Comparison of ENCODE assay signal across 9 cellular contexts in the genomic region with DNA sequence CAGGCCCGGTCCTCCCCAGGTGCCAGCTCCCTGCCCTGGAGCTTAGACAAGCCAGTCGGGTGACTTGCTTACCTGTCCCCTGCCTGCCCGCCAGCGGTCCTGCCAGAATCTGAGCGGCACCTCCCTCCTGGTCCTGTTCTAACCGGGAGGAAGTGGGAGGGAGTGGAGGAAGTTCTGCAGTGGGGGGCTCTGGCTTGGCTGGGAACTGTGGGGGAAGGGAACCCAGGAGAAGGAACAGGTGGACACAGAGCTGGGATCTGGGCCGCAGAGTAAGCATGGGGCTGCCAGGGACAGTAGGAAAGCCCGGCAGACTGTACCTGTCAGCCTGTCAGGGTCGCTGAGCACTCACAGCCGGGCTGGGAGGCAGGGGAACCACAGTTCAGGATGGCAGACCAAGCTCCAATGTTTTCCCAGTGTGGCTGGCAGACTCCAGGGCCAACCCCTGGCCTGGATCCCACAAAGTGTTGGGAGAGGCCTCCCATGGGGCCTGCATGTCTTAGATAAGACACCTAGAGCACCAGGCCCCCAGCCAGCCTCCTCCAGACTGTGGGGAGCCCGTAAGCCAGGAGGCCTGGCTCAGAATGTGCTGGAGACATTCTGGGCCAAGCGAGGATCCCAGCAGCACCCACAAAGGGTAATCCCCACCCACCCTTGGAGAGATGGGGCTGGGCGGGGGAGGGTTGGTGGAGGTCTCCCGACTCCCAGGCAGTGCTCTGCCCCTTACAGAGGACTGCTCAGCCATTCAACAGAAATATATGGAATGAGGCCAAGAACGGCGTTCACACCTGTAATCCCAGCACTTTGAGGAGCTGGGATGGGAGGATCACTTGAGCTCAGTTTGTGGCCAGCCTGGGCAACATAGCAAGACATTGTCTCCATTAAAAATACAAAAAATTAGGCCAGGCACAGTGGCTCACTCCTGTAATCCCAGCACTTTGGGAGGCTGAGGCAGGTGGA. TPM values are rescaled to one million over a fixed set of nuclear protein-coding genes. Genes with fewer than 3 reads are reported as not detected.
DNase-seq lines count a peak whose midpoint lies in the region; ATAC-seq, FAIRE-seq and TF ChIP-seq lines count a peak whose summit lies in the region.
"Had no signal": no experiment of that assay in that cellular context is flagged by ENCODE, and none has a peak within 500 bp of the region (broad histone marks: within the 10 kb centered on the region; RNA-seq: fewer than 3 reads in every experiment).

No MANE protein-coding gene starts in this region.

- H3K9me1 ChIP-seq in endothelial cell of umbilical vein (replicated peaks; ENCODE audit: control insufficient read depth, extremely low read depth, insufficient read depth, low read length), result no peaks in the 10 kb centered on the region

- no peaks in the 10 kb centered on the region for H3K27me3 Mint-ChIP-seq in naive thymus-derived CD8-positive, alpha-beta T cell

- no peak for TF ChIP-seq CTCF in endothelial cell of umbilical vein (IDR thresholded peaks at IDR 0.05; ENCODE audit: extremely low read depth in 1 of 2, insufficient read depth in 1 of 2, low read depth in 1 of 2, low read length in 2 of 2)

- peak overlapping the region; percentile 3 for H3K27ac ChIP-seq in endothelial cell of umbilical vein (ENCODE audit: insufficient read depth, low read depth, low read length)

- H3K27me3 ChIP-seq in MG63, result no peaks in the 10 kb centered on the region
- no peaks in the 10 kb centered on the region for H3K27me3 ChIP-seq in endothelial cell of umbilical vein (ENCODE audit: control insufficient read depth in 2 of 2, insufficient read depth in 2 of 2, low read length in 2 of 2)

- H3K4me3 ChIP-seq in MG63, result 0 out of 2 replicates have a peak overlapping the region, but pooled peaks have one; percentile 12
- H3K4me3 ChIP-seq in endothelial cell of umbilical vein (replicated peaks in 1 of 3; ENCODE audit: insufficient read depth in 1 of 3, low read depth in 1 of 3, low read length in 3 of 3), result no peak overlapping the region

- H3K4me2 ChIP-seq in endothelial cell of umbilical vein (ENCODE audit: insufficient read depth, low read length), result peak overlapping the region; percentile 40

- peak; percentile 22 for DNase-seq in AG08395 (ENCODE audit: low spot score)
- DNase-seq in MG63, result peak; percentile 80
- peak; percentile 42 for DNase-seq in endothelial cell of umbilical vein (ENCODE audit: low read depth, low spot score)
- DNase-seq in naive thymus-derived CD8-positive, alpha-beta T cell, result no peak
- DNase-seq in GOT3 (lab: John Stamatoyannopoulos, UW), result no peak
- DNase-seq in SW 1271 (lab: John Stamatoyannopoulos, UW), result no peak
- DNase-seq: activated CD4-positive, CD25-positive, alpha-beta regulatory T cell had no signal

- peaks cover 42% of the 10 kb centered on the region for H3K4me1 ChIP-seq in endothelial cell of umbilical vein (ENCODE audit: control insufficient read depth, extremely low read depth, insufficient read depth, low read length)

- intact Hi-C loops in endothelial cell of umbilical vein (cut with micrococcal nuclease), result no loop called here

- H3K4me1 Mint-ChIP-seq in naive thymus-derived CD8-positive, alpha-beta T cell, result peaks cover 20 to 56% (median 50%) of the 10 kb centered on the region in 4 donors

- H3K9me3 Mint-ChIP-seq in naive thymus-derived CD8-positive, alpha-beta T cell, result no peaks in the 10 kb centered on the region

- H3K27ac Mint-ChIP-seq in naive thymus-derived CD8-positive, alpha-beta T cell, result peak overlapping the region in 5 of 10 donors; percentile 32 to 93 (median 88)

- no peaks in the 10 kb centered on the region for H3K9me3 ChIP-seq in MG63
- no peaks in the 10 kb centered on the region for H3K9me3 ChIP-seq in endothelial cell of umbilical vein (replicated peaks; ENCODE audit: control insufficient read depth, insufficient read depth, low read length)

- no peaks in the 10 kb centered on the region for H4K20me1 ChIP-seq in endothelial cell of umbilical vein (replicated peaks; ENCODE audit: control insufficient read depth, extremely low read depth, insufficient read depth, low read length)

- CTCF ChIA-PET in endothelial cell of umbilical vein (lab: Charles Lee), result interaction anchor here (0.8 to 1.9 kb wide), 3 partner anchors 8 to 26 kb away, joined by 3 to 6 read pairs (median 3); no protein-coding TSS in a partner anchor

- no peak overlapping the region for H3K9ac ChIP-seq in endothelial cell of umbilical vein (replicated peaks; ENCODE audit: extremely low read depth, insufficient read depth, low read length)

- peaks cover 63% of the 10 kb centered on the region for H3K79me2 ChIP-seq in endothelial cell of umbilical vein (ENCODE audit: control insufficient read depth, insufficient read depth, low read length)

- ATAC-seq in naive thymus-derived CD8-positive, alpha-beta T cell, result no peak
- ATAC-seq in GM18909 (IDR thresholded peaks at IDR 0.05; ENCODE audit: poor library complexity, unreplicated experiment) (no peak), GM21381 (IDR thresholded peaks at IDR 0.05; ENCODE audit: unreplicated experiment) (no peak)

- dilution Hi-C loops in endothelial cell of umbilical vein (cut with MboI; ENCODE audit: extremely low pct_ligation_motif_present, low sequenced_read_pairs), result no loop called here

- H2AFZ ChIP-seq in endothelial cell of umbilical vein (ENCODE audit: low read depth, low read length), result no peak overlapping the region

- POLR2A ChIA-PET in endothelial cell of umbilical vein (lab: Charles Lee), result interaction anchor here (0.6 kb wide), 1 partner anchor 12 kb away, joined by 3 read pairs; no protein-coding TSS in a partner anchor
- POLR2A ChIA-PET in naive thymus-derived CD8-positive, alpha-beta T cell (lab: Charles Lee), result interaction anchor here (0.6 to 6.2 kb wide), 2 partner anchors 32 to 49 kb away, joined by 4 to 54 read pairs; a partner anchor contains a TSS

- H3K36me3 ChIP-seq in MG63 (peaks cover 15% of the 10 kb centered on the region), endothelial cell of umbilical vein (ENCODE audit: control insufficient read depth in 2 of 2, extremely low read depth in 1 of 2, insufficient read depth in 2 of 2, low read length in 2 of 2) (no peaks in the 10 kb centered on the region)

- H3K4me3 Mint-ChIP-seq in naive thymus-derived CD8-positive, alpha-beta T cell, result peak overlapping the region in 9 of 10 donors; percentile 81 to 100 (median 97)

- no peak for FAIRE-seq in endothelial cell of umbilical vein (lab: Jason Lieb, UNC)

- no peak for TF ChIP-seq POLR2A in endothelial cell of umbilical vein (IDR thresholded peaks at IDR 0.05; ENCODE audit: low read depth, low read length)

- H3K36me3 Mint-ChIP-seq in naive thymus-derived CD8-positive, alpha-beta T cell, result no peaks in the 10 kb centered on the region

- no TSS peak for BruUV-seq in endothelial cell of umbilical vein (replicated peaks; lab: Mats Ljungman, UMichigan)

TF ChIP-seq in endothelial cell of umbilical vein, 7 proteins besides CTCF, POLR2A, EP300 and RAD21 (continues in another document):
- TF ChIP-seq, protein P1, sequence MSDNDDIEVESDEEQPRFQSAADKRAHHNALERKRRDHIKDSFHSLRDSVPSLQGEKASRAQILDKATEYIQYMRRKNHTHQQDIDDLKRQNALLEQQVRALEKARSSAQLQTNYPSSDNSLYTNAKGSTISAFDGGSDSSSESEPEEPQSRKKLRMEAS (IDR thresholded peaks at IDR 0.05; ENCODE audit: insufficient read depth, insufficient read length), result no peak
- TF ChIP-seq GATA2 (IDR thresholded peaks at IDR 0.05; ENCODE audit: insufficient read depth, insufficient read length, low read depth, low read length), result no peak
- no peak for TF ChIP-seq POLR2AphosphoS5 (IDR thresholded peaks at IDR 0.05; ENCODE audit: insufficient read depth, low read depth, low read length)

RNA-seq across cellular contexts. Expression of a gene that starts 2.3 kb away (rescaled TPM):
- 48.3 and 76.3 TPM in 2 replicates for total RNA-seq in MG63 (2014; rRNA removed; shearing (Covaris generic); ENCODE audit: low replicate concordance)
- total RNA-seq in endothelial cell of umbilical vein, result 217 and 232 TPM in 2 replicates
- polyA plus RNA-seq in endothelial cell of umbilical vein, result 263 and 329 TPM in 2 replicates
- 162 and 165 TPM in 2 replicates for polyA plus RNA-seq in endothelial cell of umbilical vein (2011; cell fraction: cytosol; rRNA removed)
- 58.9 and 72.2 TPM in 2 replicates for polyA plus RNA-seq in endothelial cell of umbilical vein (2011; cell fraction: nucleus; rRNA removed)
- polyA plus RNA-seq in endothelial cell of umbilical vein (2012), result 182 and 240 TPM in 2 replicates
- 143 and 163 TPM in 2 replicates for polyA minus RNA-seq in endothelial cell of umbilical vein
- polyA minus RNA-seq in endothelial cell of umbilical vein (2011; cell fraction: cytosol; rRNA and poly(A)+ RNA removed), result 38.1 TPM
- polyA minus RNA-seq in endothelial cell of umbilical vein (2011; cell fraction: nucleus; rRNA and poly(A)+ RNA removed), result 26.6 and 41.3 TPM in 2 replicates
- 10 to 100 TPM; 34.7 to 36.5 TPM for total RNA-seq in naive thymus-derived CD8-positive, alpha-beta T cell
- polyA plus RNA-seq in naive thymus-derived CD8-positive, alpha-beta T cell, result 10 to 100 TPM; 37.1 to 70.2 (median 37.9) TPM

RNA-seq across cellular contexts. Expression of a gene that starts 6.4 kb away (rescaled TPM):
- total RNA-seq in MG63 (2014; rRNA removed; shearing (Covaris generic); ENCODE audit: low replicate concordance), result not detected in 2 replicates
- 1.0 and 1.2 TPM in 2 replicates for total RNA-seq in endothelial cell of umbilical vein
- 0.11 TPM in 1 of 2 replicates, not detected in the other for polyA plus RNA-seq in endothelial cell of umbilical vein
- polyA plus RNA-seq in endothelial cell of umbilical vein (2011; cell fraction: cytosol; rRNA removed), result not detected in 2 replicates
- 0.67 and 0.74 TPM in 2 replicates for polyA plus RNA-seq in endothelial cell of umbilical vein (2011; cell fraction: nucleus; rRNA removed)
- not detected in 2 replicates for polyA plus RNA-seq in endothelial cell of umbilical vein (2012)
- 1.5 and 2.1 TPM in 2 replicates for polyA minus RNA-seq in endothelial cell of umbilical vein
- polyA minus RNA-seq in endothelial cell of umbilical vein (2011; cell fraction: cytosol; rRNA and poly(A)+ RNA removed), result not detected
- polyA minus RNA-seq in endothelial cell of umbilical vein (2011; cell fraction: nucleus; rRNA and poly(A)+ RNA removed), result 2.2 and 2.6 TPM in 2 replicates
- 1 to 10 TPM; 2.6 to 3.0 TPM for total RNA-seq in naive thymus-derived CD8-positive, alpha-beta T cell
- under 1 TPM in 1 of 3 donors, not detected in 2; 0.23 TPM for polyA plus RNA-seq in naive thymus-derived CD8-positive, alpha-beta T cell

RNA-seq across cellular contexts. Expression of a gene that starts 32.2 kb away (rescaled TPM):
- total RNA-seq in MG63 (2014; rRNA removed; shearing (Covaris generic); ENCODE audit: low replicate concordance), result 16.3 and 17.7 TPM in 2 replicates
- 46.6 and 60.4 TPM in 2 replicates for total RNA-seq in endothelial cell of umbilical vein
- 29.3 and 29.5 TPM in 2 replicates for polyA plus RNA-seq in endothelial cell of umbilical vein
- 37.7 and 39.0 TPM in 2 replicates for polyA plus RNA-seq in endothelial cell of umbilical vein (2011; cell fraction: cytosol; rRNA removed)
- polyA plus RNA-seq in endothelial cell of umbilical vein (2011; cell fraction: nucleus; rRNA removed), result 57.7 and 64.0 TPM in 2 replicates
- 49.4 and 55.9 TPM in 2 replicates for polyA plus RNA-seq in endothelial cell of umbilical vein (2012)
- 40.7 and 46.2 TPM in 2 replicates for polyA minus RNA-seq in endothelial cell of umbilical vein
- 22.6 TPM for polyA minus RNA-seq in endothelial cell of umbilical vein (2011; cell fraction: cytosol; rRNA and poly(A)+ RNA removed)
- polyA minus RNA-seq in endothelial cell of umbilical vein (2011; cell fraction: nucleus; rRNA and poly(A)+ RNA removed), result 25.2 and 28.3 TPM in 2 replicates
- total RNA-seq in naive thymus-derived CD8-positive, alpha-beta T cell, result 10 to 100 TPM; 81.1 to 85.8 TPM
- polyA plus RNA-seq in naive thymus-derived CD8-positive, alpha-beta T cell, result 10 to 100 TPM; 60.7 to 93.6 (median 70.5) TPM

Comparison
In these comparisons a context has a peak if more than half of its experiments do, and no peak if none do; other contexts are left out.
1. DNase-seq: peak in AG08395 (single experiment), MG63 (single experiment) and endothelial cell of umbilical vein (single experiment); none in naive thymus-derived CD8-positive, alpha-beta T cell (0 of 10), GOT3 (single experiment) and SW 1271 (0 of 2).